In genomic region chr6:169825558-169826225, GRCh38 we compare ENCODE assay signal across 1 cellular context.
TF ChIP-seq lines count a peak whose summit lies in the region.

No MANE protein-coding gene starts in this region.

TF ChIP-seq in H1, 55 proteins besides CTCF, POLR2A, EP300 and RAD21 (continued from another document):
- TF ChIP-seq ATF2 (IDR thresholded peaks at IDR 0.05; ENCODE audit: low read length) (no peak), RBBP5 (IDR thresholded peaks at IDR 0.05; ENCODE audit: borderline replicate concordance, low read depth, low read length) (no peak), SIRT6 (IDR thresholded peaks at IDR 0.05; ENCODE audit: low read length) (no peak), CBX8 (IDR thresholded peaks at IDR 0.05; ENCODE audit: borderline replicate concordance, low read depth, low read length) (no peak), ZNF274 (IDR thresholded peaks at IDR 0.05; ENCODE audit: borderline replicate concordance, extremely low read depth, low read length) (no peak), TBP (IDR thresholded peaks at IDR 0.05; ENCODE audit: low read depth, low read length) (no peak), NANOG (IDR thresholded peaks at IDR 0.05; ENCODE audit: insufficient read depth, low read depth, low read length, poor library complexity, severe bottlenecking) (no peak), TAF7 (optimal IDR thresholded peaks at IDR 0.05; ENCODE audit: borderline replicate concordance, low read depth, low read length) (no peak)
